8 cellular contexts compared by ENCODE assay signal in genomic region chr19:52343548-52343947, GRCh38. TPM values are rescaled to one million over a fixed set of nuclear protein-coding genes. Genes with fewer than 3 reads are reported as not detected.
DNase-seq lines count a peak whose midpoint lies in the region; ATAC-seq and TF ChIP-seq lines count a peak whose summit lies in the region.

No MANE protein-coding gene starts in this region.

- CTCF ChIA-PET in activated B cell treated with CpG ODN at 0.5 μM for 24 hours (lab: Charles Lee) = interaction anchor here (1.4 kb wide), 1 partner anchor 184 kb away, joined by 3 read pairs; the partner anchor contains the start of gene ZNF808

- no peak overlapping the region for H3K4me2 ChIP-seq in Karpas-422 (ENCODE audit: low read depth, low read length, poor library complexity, severe bottlenecking)

- TF ChIP-seq POLR2A in testis (IDR thresholded peaks at IDR 0.05) = no peak

- POLR2A ChIA-PET in activated B cell treated with CpG ODN at 0.5 μM for 24 hours (lab: Charles Lee) = no interaction called here

- ATAC-seq in activated B cell treated with CpG ODN at 0.5 μM for 24 hours (ENCODE audit: low read depth) (peak; percentile 71), HG02610 (IDR thresholded peaks at IDR 0.05; ENCODE audit: unreplicated experiment) (no peak), GM19395 (IDR thresholded peaks at IDR 0.05; ENCODE audit: unreplicated experiment) (no peak)

- DNase-seq in COR-L47 (lab: John Stamatoyannopoulos, UW) = peak; percentile 77
- DNase-seq in Karpas-422 = peak; percentile 90
- DNase-seq in activated B cell treated with CpG ODN at 0.5 μM for 24 hours = no peak
- DNase-seq in choroid plexus epithelial cell (ENCODE audit: low read depth) = peak; percentile 57
- DNase-seq in mucosa of gallbladder (ENCODE audit: low spot score) = peak; percentile 31
- DNase-seq in testis = peak; percentile 71

- H3K27ac Mint-ChIP-seq in activated B cell treated with CpG ODN at 0.5 μM for 24 hours = no peak overlapping the region

- WGBS in testis, 2 donors = 35 to 59% methylated on average over 3 to 8 of the region's 8 CpGs

- H3K4me3 ChIP-seq in Karpas-422 (ENCODE audit: low read length) (no peak overlapping the region), choroid plexus epithelial cell (ENCODE audit: low read depth, low read length) (no peak overlapping the region), testis (no peak overlapping the region)

- H3K36me3 ChIP-seq in Karpas-422 (ENCODE audit: insufficient read depth, low read length) (peaks cover 18% of the 10 kb centered on the region), testis (ENCODE audit: low read depth, missing control alignments) (no peaks in the 10 kb centered on the region)

- no peaks in the 10 kb centered on the region for H4K20me1 ChIP-seq in Karpas-422 (ENCODE audit: insufficient read depth, low read depth, low read length)

- H3K4me3 Mint-ChIP-seq in activated B cell treated with CpG ODN at 0.5 μM for 24 hours = no peak overlapping the region

- no peak overlapping the region for H3K27ac ChIP-seq in Karpas-422 (ENCODE audit: low read length)
- no peak overlapping the region for H3K27ac ChIP-seq in testis

- H3K36me3 Mint-ChIP-seq in activated B cell treated with CpG ODN at 0.5 μM for 24 hours (ENCODE audit: low read depth) = peaks cover 18% of the 10 kb centered on the region

- no peaks in the 10 kb centered on the region for H3K4me1 Mint-ChIP-seq in activated B cell treated with CpG ODN at 0.5 μM for 24 hours

- intact Hi-C loops in activated B cell treated with CpG ODN at 0.5 μM for 24 hours (cut with micrococcal nuclease) = no loop called here
- intact Hi-C loops in testis (cut with DNase I; ENCODE audit: low total_unique reads) = no loop called here

- H3K9me3 ChIP-seq in Karpas-422 (ENCODE audit: low read length) (no peaks in the 10 kb centered on the region), testis (no peaks in the 10 kb centered on the region)

- H3K4me1 ChIP-seq in Karpas-422 (ENCODE audit: low read length) (no peaks in the 10 kb centered on the region), testis (no peaks in the 10 kb centered on the region)

- H3K27me3 ChIP-seq in Karpas-422 (ENCODE audit: low read length) (no peaks in the 10 kb centered on the region), testis (no peaks in the 10 kb centered on the region)

- no peaks in the 10 kb centered on the region; the same call in 1 of the 2 replicates for H3K79me2 ChIP-seq in Karpas-422 (ENCODE audit: low read length)

- no peaks in the 10 kb centered on the region for H3K9me2 ChIP-seq in Karpas-422 (replicated peaks; ENCODE audit: insufficient read depth, low read length)

- H3K9me3 Mint-ChIP-seq in activated B cell treated with CpG ODN at 0.5 μM for 24 hours = peaks cover 8% of the 10 kb centered on the region

- TF ChIP-seq CTCF in activated B cell treated with CpG ODN at 0.5 μM for 24 hours (IDR thresholded peaks at IDR 0.05) (no peak), choroid plexus epithelial cell (conservative IDR thresholded peaks at IDR 0.05; ENCODE audit: low read depth, low read length) (peak; percentile 58), testis (IDR thresholded peaks at IDR 0.05) (peak; percentile 35 to 51 (median 37))

- no peaks in the 10 kb centered on the region for H3K27me3 Mint-ChIP-seq in activated B cell treated with CpG ODN at 0.5 μM for 24 hours

- no peak overlapping the region for H2AFZ ChIP-seq in Karpas-422 (ENCODE audit: low read length)

- no peak overlapping the region for H3K9ac ChIP-seq in Karpas-422 (ENCODE audit: low read length)

RNA-seq across cellular contexts. Expression of gene ZNF610, which starts 7.5 kb away (rescaled TPM):
- total RNA-seq in Karpas-422 (2014; rRNA removed; shearing (Covaris generic); ENCODE audit: low replicate concordance) = 12.6 and 20.1 TPM in 2 replicates
- total RNA-seq in activated B cell treated with CpG ODN at 0.5 μM for 24 hours (1.1 and 2.0 TPM in 2 replicates), mucosa of gallbladder (6.0 TPM), testis (10 to 100 TPM; 11.1 to 21.5 TPM)
- polyA plus RNA-seq in testis (ENCODE audit: insufficient read depth, low read depth, low replicate concordance) = 16.6 TPM

RNA-seq across cellular contexts. Expression of gene ZNF880, which starts 26.2 kb away (rescaled TPM):
- total RNA-seq in Karpas-422 (2014; rRNA removed; shearing (Covaris generic); ENCODE audit: low replicate concordance) = 9.0 and 12.7 TPM in 2 replicates
- total RNA-seq in activated B cell treated with CpG ODN at 0.5 μM for 24 hours (28.0 and 29.5 TPM in 2 replicates), mucosa of gallbladder (18.6 TPM), testis (10 to 100 TPM; 22.1 to 27.6 TPM)
- polyA plus RNA-seq in testis (ENCODE audit: insufficient read depth, low read depth, low replicate concordance) = 13.8 TPM

RNA-seq across cellular contexts. Expression of gene ZNF480, which starts 46.6 kb away (rescaled TPM):
- total RNA-seq in Karpas-422 (2014; rRNA removed; shearing (Covaris generic); ENCODE audit: low replicate concordance) = 26.7 and 33.9 TPM in 2 replicates
- total RNA-seq in activated B cell treated with CpG ODN at 0.5 μM for 24 hours (24.0 and 25.5 TPM in 2 replicates), mucosa of gallbladder (15.5 TPM), testis (1 to 10 TPM; 4.3 to 4.6 TPM)
- 3.3 TPM for polyA plus RNA-seq in testis (ENCODE audit: insufficient read depth, low read depth, low replicate concordance)

RNA-seq across cellular contexts. Expression of gene ZNF528, which starts 54.1 kb away (rescaled TPM):
- 9.8 and 11.1 TPM in 2 replicates for total RNA-seq in Karpas-422 (2014; rRNA removed; shearing (Covaris generic); ENCODE audit: low replicate concordance)
- 29.8 and 40.3 TPM in 2 replicates for total RNA-seq in activated B cell treated with CpG ODN at 0.5 μM for 24 hours
- 30.3 TPM for total RNA-seq in mucosa of gallbladder
- 10 to 100 TPM; 53.7 to 55.4 TPM for total RNA-seq in testis
- polyA plus RNA-seq in testis (ENCODE audit: insufficient read depth, low read depth, low replicate concordance) = 31.6 TPM
